28 cellular contexts compared by ENCODE assay signal in genomic region chr20:63128956-63129355, GRCh38.
DNase-seq lines count a peak whose midpoint lies in the region; ATAC-seq, FAIRE-seq and TF ChIP-seq lines count a peak whose summit lies in the region.
"Had no signal": no experiment of that assay in that cellular context is flagged by ENCODE, and none has a peak within 500 bp of the region (broad histone marks: within the 10 kb centered on the region; RNA-seq: fewer than 3 reads in every experiment).

No MANE protein-coding gene starts in this region.

- DNase-seq in right lobe of liver (peak; percentile 6 to 27 (median 22)), HepG2 (ENCODE audit: low spot score) (no peak), glutamatergic neuron (peak; percentile 9), posterior vena cava (ENCODE audit: low spot score) (peak; percentile 72), GM13977 (ENCODE audit: low spot score) (no peak), COLO829 (ENCODE audit: low spot score) (no peak)
- DNase-seq: activated CD4-positive, alpha-beta T cell treated with anti-CD3 and anti-CD28 coated beads for 48 hours; activated CD8-positive, alpha-beta memory T cell treated with anti-CD3 and anti-CD28 coated beads for 24 hours; activated gamma-delta T cell; activated T-cell treated with anti-CD3 and anti-CD28 coated beads, Interleukin-2, amount 50 U/mL, for 1 hour; Karpas-422; NCI-H1436; NCI-H226; small intestine; stimulated activated naive CD8-positive, alpha-beta T cell treated with anti-CD3 and anti-CD28 coated beads, Interleukin-15, Interleukin-2, amounts not matched to agents 100 U/mL and 50 U/mL, for 24 hours; SW 1271; T1000; testis had no signal

- no peak for TF ChIP-seq RAD21 in HepG2 (CRISPR knock-in tag; IDR thresholded peaks at IDR 0.05)

- H3K9me3 Mint-ChIP-seq in glutamatergic neuron (ENCODE audit: unreplicated experiment), result no peaks in the 10 kb centered on the region
- H3K9me3 Mint-ChIP-seq: central memory CD8-positive, alpha-beta T cell; dendritic cell treated with granulocyte-macrophage colony-stimulating factor and Interleukin-4, amounts not matched to agents 40 ng/mL and 50 ng/mL, for 4 days; naive thymus-derived CD8-positive, alpha-beta T cell had no signal

- H3K36me3 Mint-ChIP-seq in glutamatergic neuron (ENCODE audit: unreplicated experiment), result peaks cover 8% of the 10 kb centered on the region
- H3K36me3 Mint-ChIP-seq: naive thymus-derived CD8-positive, alpha-beta T cell had no signal

- CTCF ChIA-PET in HepG2 (lab: Yijun Ruan, JAX; ENCODE audit: low intra/inter-chr PET ratio, low total read pairs), result no interaction called here

- no peak overlapping the region for H3K4me2 ChIP-seq in HepG2 (ENCODE audit: low read depth, low read length)

- no peak overlapping the region for H3K27ac ChIP-seq in right lobe of liver
- H3K27ac ChIP-seq in HepG2 (ENCODE audit: extremely low read length, insufficient read depth, low read length), result no peak overlapping the region
- H3K27ac ChIP-seq: Peyer's patch, SJCRH30, testis, vagina, VCaP had no signal

- H3K27me3 Mint-ChIP-seq in glutamatergic neuron (ENCODE audit: unreplicated experiment), result peaks cover 7% of the 10 kb centered on the region

- TF ChIP-seq POLR2A in right lobe of liver (IDR thresholded peaks at IDR 0.05) (no peak), HepG2 (IDR thresholded peaks at IDR 0.05; ENCODE audit: insufficient read depth in 1 of 2, low read depth in 2 of 2, low read length in 2 of 2) (no peak)

- WGBS in right lobe of liver (ENCODE audit: insufficient coverage, low coverage, low lambda C conversion rate, missing lambda C conversion rate), result 70% methylated on average over 7 of the region's 17 CpGs
- 22% methylated on average over 17 of the region's 17 CpGs for WGBS in HepG2 (ENCODE audit: low lambda C conversion rate)

- no peak overlapping the region for H2AFZ ChIP-seq in HepG2 (ENCODE audit: low read length)

- no peak overlapping the region for H3K27ac Mint-ChIP-seq in glutamatergic neuron (ENCODE audit: unreplicated experiment)
- H3K27ac Mint-ChIP-seq: dendritic cell treated with granulocyte-macrophage colony-stimulating factor and Interleukin-4, amounts not matched to agents 40 ng/mL and 50 ng/mL, for 4 days had no signal

- H3K4me3 ChIP-seq in right lobe of liver (no peak overlapping the region), HepG2 (replicated peaks in 1 of 3; ENCODE audit: insufficient read depth in 1 of 3, low read depth in 2 of 3, low read length in 3 of 3) (no peak overlapping the region)
- H3K4me3 ChIP-seq: HAP-1, Peyer's patch, SJCRH30, testis, vagina had no signal

- H3K4me1 ChIP-seq in right lobe of liver (no peaks in the 10 kb centered on the region), HepG2 (ENCODE audit: insufficient read depth, low read length) (no peaks in the 10 kb centered on the region)
- H3K4me1 ChIP-seq: HAP-1, Peyer's patch, SJCRH30, testis, vagina had no signal

- intact Hi-C loops in right lobe of liver (cut with DNase I) (no loop called here), HepG2 (cut with micrococcal nuclease; ENCODE audit: unreplicated experiment) (no loop called here), posterior vena cava (cut with DNase I) (no loop called here)

- no peaks in the 10 kb centered on the region for H3K9me3 ChIP-seq in right lobe of liver
- no peaks in the 10 kb centered on the region for H3K9me3 ChIP-seq in HepG2 (ENCODE audit: low read length)
- H3K9me3 ChIP-seq: HAP-1, Peyer's patch, SJCRH30, testis, vagina had no signal

- FAIRE-seq in HepG2 (lab: Jason Lieb, UNC), result no peak
- FAIRE-seq: GM12892, small intestine had no signal

- H3K9ac ChIP-seq in HepG2 (ENCODE audit: insufficient read depth, low read depth, low read length), result no peak overlapping the region

- ATAC-seq in right lobe of liver (no peak), HepG2 (no peak), HG03342 (IDR thresholded peaks at IDR 0.05; ENCODE audit: unreplicated experiment) (no peak)
- ATAC-seq: naive thymus-derived CD8-positive, alpha-beta T cell; stimulated activated naive CD8-positive, alpha-beta T cell treated with anti-CD3 and anti-CD28 coated beads, Interleukin-15, Interleukin-2, amounts not matched to agents 100 U/mL and 50 U/mL, for 24 hours had no signal

- H3K4me3 Mint-ChIP-seq in glutamatergic neuron (ENCODE audit: unreplicated experiment), result no peak overlapping the region
- H3K4me3 Mint-ChIP-seq: central memory CD8-positive, alpha-beta T cell; dendritic cell treated with granulocyte-macrophage colony-stimulating factor and Interleukin-4, amounts not matched to agents 40 ng/mL and 50 ng/mL, for 4 days; naive thymus-derived CD8-positive, alpha-beta T cell had no signal

- H3K79me2 ChIP-seq in HepG2 (ENCODE audit: insufficient read depth, low read length), result no peaks in the 10 kb centered on the region

- H3K36me3 ChIP-seq in right lobe of liver, result no peaks in the 10 kb centered on the region
- H3K36me3 ChIP-seq in HepG2 (replicated peaks in 1 of 2; ENCODE audit: control insufficient read depth in 1 of 2, insufficient read depth in 2 of 2, low read length in 2 of 2), result no peaks in the 10 kb centered on the region
- H3K36me3 ChIP-seq: HAP-1, Peyer's patch, SJCRH30, vagina had no signal

- BruUV-seq in HepG2 (replicated peaks; lab: Mats Ljungman, UMichigan), result no TSS peak

- POLR2A ChIA-PET in HepG2 (lab: Yijun Ruan, JAX), result no interaction called here

- TF ChIP-seq CTCF in right lobe of liver (IDR thresholded peaks at IDR 0.05) (no peak), HepG2 (CRISPR knock-in tag; IDR thresholded peaks at IDR 0.05) (no peak), glutamatergic neuron (IDR thresholded peaks at IDR 0.05; ENCODE audit: partially characterized antibody, unreplicated experiment) (no peak), GM13977 (IDR thresholded peaks at IDR 0.05; ENCODE audit: extremely low read depth, insufficient read depth, missing control alignments) (no peak)

- peaks cover 2% of the 10 kb centered on the region for H3K4me1 Mint-ChIP-seq in glutamatergic neuron (ENCODE audit: low read depth, unreplicated experiment)
- H3K4me1 Mint-ChIP-seq: central memory CD8-positive, alpha-beta T cell had no signal

- TF ChIP-seq EP300 in HepG2 (IDR thresholded peaks at IDR 0.05; ENCODE audit: low read depth in 2 of 2, low read length in 2 of 2) (no peak), HepG2 (CRISPR knock-in tag; IDR thresholded peaks at IDR 0.05; ENCODE audit: borderline replicate concordance) (no peak)

- in situ Hi-C loops in HepG2 (cut with HindIII; ENCODE audit: extremely low pct_ligation_motif_present, low pct_unique_long_range_greater_than_20kb) (no loop called here), GM13977 (cut with MboI; ENCODE audit: low pct_unique_long_range_greater_than_20kb, low sequenced_read_pairs, unreplicated experiment) (no loop called here)

- peaks cover 13% of the 10 kb centered on the region; the same call in 1 of the 2 replicates for H4K20me1 ChIP-seq in HepG2 (ENCODE audit: insufficient read depth, low read length)

- no peaks in the 10 kb centered on the region for H3K27me3 ChIP-seq in right lobe of liver
- peaks cover 56 to 99% of the 10 kb centered on the region in 2 experiments for H3K27me3 ChIP-seq in HepG2 (ENCODE audit: control insufficient read depth in 1 of 2, insufficient read depth in 2 of 2, low read length in 2 of 2)
- H3K27me3 ChIP-seq: Peyer's patch, testis, vagina had no signal

TF ChIP-seq in HepG2, 621 proteins besides CTCF, POLR2A, EP300 and RAD21:
- TF ChIP-seq ZBTB14 (CRISPR knock-in tag; IDR thresholded peaks at IDR 0.05) (no peak), KDM6A (CRISPR knock-in tag; IDR thresholded peaks at IDR 0.05; ENCODE audit: low read depth) (no peak), EED (CRISPR knock-in tag; IDR thresholded peaks at IDR 0.05) (no peak)
TF ChIP-seq in HepG2: peak in this region for 0.

Comparison
In these comparisons a context has a peak if more than half of its experiments do, and no peak if none do; other contexts are left out.
1. DNase-seq: peak in right lobe of liver (3 of 3), glutamatergic neuron (single experiment) and posterior vena cava (single experiment); none in HepG2 (single experiment), GM13977 (single experiment) and COLO829 (single experiment).